ENCODE assay signal across 26 cellular contexts in the genomic region with DNA sequence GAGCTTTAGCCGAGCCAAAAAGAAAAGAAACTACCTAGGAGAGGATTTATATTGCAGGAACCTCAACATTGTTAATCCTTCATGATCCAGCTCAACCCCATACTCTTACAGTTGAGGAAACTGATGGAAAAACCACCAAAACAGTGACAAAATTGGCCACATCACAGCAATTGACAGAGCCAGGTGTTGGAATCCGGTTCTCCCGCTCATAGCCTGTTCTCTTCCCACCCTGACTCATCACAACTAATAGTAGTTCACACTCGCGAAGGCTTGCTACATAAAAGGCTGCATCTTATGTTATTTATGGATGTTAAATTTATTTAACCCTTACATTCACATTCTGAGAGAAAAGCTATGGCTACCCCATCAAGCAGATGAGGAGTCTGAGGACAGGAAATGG. TPM values are rescaled to one million over a fixed set of nuclear protein-coding genes. Genes with fewer than 3 reads are reported as not detected.
A peak's percentile ranks its signal among the peaks of the same experiment; 100 is the strongest.
DNase-seq lines count a peak whose midpoint lies in the region; ATAC-seq, FAIRE-seq and TF ChIP-seq lines count a peak whose summit lies in the region.
"Had no signal": no experiment of that assay in that cellular context is flagged by ENCODE, and none has a peak within 500 bp of the region (broad histone marks: within the 10 kb centered on the region; RNA-seq: fewer than 3 reads in every experiment).

No MANE protein-coding gene starts in this region.

- H3K9me3 Mint-ChIP-seq in progenitor cell of endocrine pancreas (ENCODE audit: low read depth) (peaks cover 5% of the 10 kb centered on the region), T-cell (peaks cover 0 to 3% (median 0%) of the 10 kb centered on the region in 3 donors)
- H3K9me3 Mint-ChIP-seq: CD4-positive, alpha-beta T cell; CD8-positive, alpha-beta memory T cell had no signal

- H3K4me3 Mint-ChIP-seq in progenitor cell of endocrine pancreas (ENCODE audit: low read depth): no peak overlapping the region
- no peak overlapping the region for H3K4me3 Mint-ChIP-seq in T-cell
- H3K4me3 Mint-ChIP-seq: CD14-positive monocyte; CD4-positive, alpha-beta T cell; CD8-positive, alpha-beta memory T cell had no signal

- POLR2A ChIA-PET in T-cell (lab: Charles Lee): no interaction called here

- no peaks in the 10 kb centered on the region for H3K9me3 ChIP-seq in esophagus muscularis mucosa
- H3K9me3 ChIP-seq: A549, BE2C had no signal

- WGBS in esophagus muscularis mucosa: 87% methylated on average over 5 of the region's 5 CpGs

- H3K27me3 Mint-ChIP-seq in progenitor cell of endocrine pancreas: no peaks in the 10 kb centered on the region
- peaks cover 25 to 31% of the 10 kb centered on the region in 2 donors for H3K27me3 Mint-ChIP-seq in T-cell

- peaks cover 11% of the 10 kb centered on the region for H3K4me1 Mint-ChIP-seq in progenitor cell of endocrine pancreas (ENCODE audit: low read depth)
- H3K4me1 Mint-ChIP-seq in T-cell: peaks cover 0 to 4% (median 0%) of the 10 kb centered on the region in 3 donors
- H3K4me1 Mint-ChIP-seq: CD8-positive, alpha-beta memory T cell had no signal

- no peaks in the 10 kb centered on the region for H3K4me1 ChIP-seq in esophagus muscularis mucosa
- H3K4me1 ChIP-seq: A549, BE2C had no signal

- ATAC-seq in stimulated activated naive CD8-positive, alpha-beta T cell treated with anti-CD3 and anti-CD28 coated beads, Interleukin-15, Interleukin-2, amounts not matched to agents 100 U/mL and 50 U/mL, for 24 hours: no peak
- ATAC-seq in GM18868 (IDR thresholded peaks at IDR 0.05; ENCODE audit: unreplicated experiment): no peak
- no peak for ATAC-seq in T-cell (replicated peaks in 1 of 4)
- ATAC-seq: A549, GM12878 had no signal

- CTCF ChIA-PET in T-cell (lab: Charles Lee): no interaction called here

- no peak for TF ChIP-seq CTCF in bronchial epithelial cell (IDR thresholded peaks at IDR 0.05; ENCODE audit: insufficient read depth, low read length, severe bottlenecking)
- TF ChIP-seq CTCF in esophagus muscularis mucosa (IDR thresholded peaks at IDR 0.05): no peak
- no peak for TF ChIP-seq CTCF in progenitor cell of endocrine pancreas (IDR thresholded peaks at IDR 0.05; ENCODE audit: unreplicated experiment)

- no peak for TF ChIP-seq EP300 in esophagus muscularis mucosa (IDR thresholded peaks at IDR 0.05)

- DNase-seq in LHCN-M2 (ENCODE audit: low read depth) (peak; percentile 85), bronchial epithelial cell (ENCODE audit: low read depth) (peak; percentile 13), esophagus muscularis mucosa (ENCODE audit: extremely low spot score) (peak; percentile 24), progenitor cell of endocrine pancreas (ENCODE audit: low spot score, unreplicated experiment) (no peak), T-cell (no peak)
- DNase-seq in stimulated activated naive CD8-positive, alpha-beta T cell treated with anti-CD3 and anti-CD28 coated beads, Interleukin-15, Interleukin-2, amounts not matched to agents 100 U/mL and 50 U/mL, for 24 hours: no peak
- DNase-seq: 8988T; ACHN; AML-193; BE2C; CD4-positive, alpha-beta T cell; CD8-positive, alpha-beta memory T cell; DMS 273 treated with DMSO at 0.1 percent for 48 hours; DMS79; EL; GDM1; GM23248; H7; HCEC 1CT had no signal

- H3K27ac ChIP-seq in esophagus muscularis mucosa (replicated peaks in 1 of 4): no peak overlapping the region
- H3K27ac ChIP-seq: A549; BLaER1 treated with 17β-estradiol and CSF1 and Interleukin-3, amounts not matched to agents 10 nM and 100 nM; GM23248 had no signal

- H3K27ac Mint-ChIP-seq in progenitor cell of endocrine pancreas (peak overlapping the region; percentile 26), T-cell (peak overlapping the region in 1 of 2 donors; percentile 7)
- H3K27ac Mint-ChIP-seq: CD14-positive monocyte; CD4-positive, alpha-beta T cell; CD8-positive, alpha-beta memory T cell had no signal

- no peaks in the 10 kb centered on the region for H3K36me3 ChIP-seq in bronchial epithelial cell (ENCODE audit: control insufficient read depth, insufficient read depth, low read length)
- no peaks in the 10 kb centered on the region for H3K36me3 ChIP-seq in esophagus muscularis mucosa
- H3K36me3 ChIP-seq: BE2C; BLaER1 treated with 17β-estradiol and CSF1 and Interleukin-3, amounts not matched to agents 10 nM and 100 nM had no signal

- H3K4me3 ChIP-seq in bronchial epithelial cell (ENCODE audit: low read depth, low read length) (no peak overlapping the region), esophagus muscularis mucosa (no peak overlapping the region)
- H3K4me3 ChIP-seq: A549; BLaER1 treated with 17β-estradiol and CSF1 and Interleukin-3, amounts not matched to agents 10 nM and 100 nM; GM12878; GM23248 had no signal

- TF ChIP-seq POLR2A in esophagus muscularis mucosa (IDR thresholded peaks at IDR 0.05; ENCODE audit: low read depth): no peak

- H3K27me3 ChIP-seq in bronchial epithelial cell (ENCODE audit: control insufficient read depth, insufficient read depth, low read length) (no peaks in the 10 kb centered on the region), esophagus muscularis mucosa (peaks cover 0 to 18% (median 0%) of the 10 kb centered on the region in 4 donors)
- H3K27me3 ChIP-seq: BE2C; BLaER1 treated with 17β-estradiol and CSF1 and Interleukin-3, amounts not matched to agents 10 nM and 100 nM had no signal

- no peaks in the 10 kb centered on the region for H3K36me3 Mint-ChIP-seq in progenitor cell of endocrine pancreas (ENCODE audit: insufficient read depth)
- no peaks in the 10 kb centered on the region for H3K36me3 Mint-ChIP-seq in T-cell
- H3K36me3 Mint-ChIP-seq: CD14-positive monocyte; CD8-positive, alpha-beta memory T cell had no signal

- intact Hi-C loops in esophagus muscularis mucosa (cut with DNase I): no loop called here

- FAIRE-seq in bronchial epithelial cell (lab: Jason Lieb, UNC): no peak
- FAIRE-seq: A549, D721Med, GM12878, H1 had no signal

RNA-seq across cellular contexts. Expression of a gene that starts 33.7 kb away (rescaled TPM):
- total RNA-seq in LHCN-M2 (2014; rRNA removed) (0.06 TPM in 2 replicates), bronchial epithelial cell (under 0.01 and 0.13 TPM in 2 replicates), esophagus muscularis mucosa (not detected), progenitor cell of endocrine pancreas (0.62 and 0.93 TPM in 2 replicates), T-cell (under 1 TPM in 2 of 5 donors, not detected in 3; 0.09 to 0.13 TPM)
- polyA plus RNA-seq in LHCN-M2 (2012): 0.16 TPM
- total RNA-seq: CD4-positive, alpha-beta T cell; CD8-positive, alpha-beta memory T cell; GM23248; H1; H7 had no signal
- polyA plus RNA-seq: A549; CD14-positive monocyte; CD8-positive, alpha-beta memory T cell; GM12878; GM23248; H1 had no signal

Comparison
In these comparisons a context has a peak if more than half of its experiments do, and no peak if none do; other contexts are left out.
1. DNase-seq: peak in LHCN-M2 (single experiment), bronchial epithelial cell (single experiment) and esophagus muscularis mucosa (single experiment); none in progenitor cell of endocrine pancreas (single experiment), stimulated activated naive CD8-positive, alpha-beta T cell treated with anti-CD3 and anti-CD28 coated beads, Interleukin-15, Interleukin-2, amounts not matched to agents 100 U/mL and 50 U/mL, for 24 hours (single experiment) and T-cell (0 of 34).